In the genomic region with DNA sequence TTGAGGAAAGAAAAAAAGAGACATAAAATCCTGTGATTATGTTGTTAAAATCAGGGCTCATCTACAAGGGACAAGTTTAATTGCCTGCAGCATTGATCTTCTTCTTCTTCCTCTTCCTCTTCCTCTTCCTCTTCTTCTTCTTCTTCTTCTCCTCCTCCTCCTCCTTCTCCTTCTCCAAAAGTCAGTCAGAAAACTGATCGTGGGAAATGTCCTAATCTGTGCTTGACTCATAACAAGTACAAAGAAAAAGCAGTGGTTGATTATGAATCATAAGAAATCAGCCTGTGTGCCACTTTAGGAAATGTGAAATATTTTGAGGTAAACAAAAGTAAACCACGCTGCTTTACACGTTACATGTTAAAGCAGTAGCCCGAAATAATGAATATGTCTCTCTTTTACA, we compare ENCODE assay signal across 12 cellular contexts. TPM values are rescaled to one million over a fixed set of nuclear protein-coding genes. Genes with fewer than 3 reads are reported as not detected.
DNase-seq lines count a peak whose midpoint lies in the region; ATAC-seq, FAIRE-seq and TF ChIP-seq lines count a peak whose summit lies in the region.
"Had no signal": no experiment of that assay in that cellular context is flagged by ENCODE, and none has a peak within 500 bp of the region (broad histone marks: within the 10 kb centered on the region; RNA-seq: fewer than 3 reads in every experiment).

No MANE protein-coding gene starts in this region.

- SMC1A ChIA-PET in GM12878 (lab: Charles Lee; ENCODE audit: uncharacterized antibody, unreplicated experiment): interaction anchor here (0.6 to 6.7 kb wide), 13 partner anchors 10 to 99 kb away, joined by 3 to 126 read pairs (median 17); a partner anchor contains a TSS

- H3K9me3 ChIP-seq in BLaER1 treated with 17β-estradiol and CSF1 and Interleukin-3, amounts not matched to agents 10 nM and 100 nM (replicated peaks in 1 of 11): no peaks in the 10 kb centered on the region
- no peaks in the 10 kb centered on the region for H3K9me3 ChIP-seq in GM12878 (replicated peaks; ENCODE audit: control insufficient read depth, insufficient read depth, low read length)
- H3K9me3 ChIP-seq in HAP-1: no peaks in the 10 kb centered on the region

- no peaks in the 10 kb centered on the region for H3K36me3 ChIP-seq in BLaER1 treated with 17β-estradiol and CSF1 and Interleukin-3, amounts not matched to agents 10 nM and 100 nM
- no peaks in the 10 kb centered on the region for H3K36me3 ChIP-seq in GM12878 (ENCODE audit: control insufficient read depth in 2 of 2, insufficient read depth in 2 of 2, low read length in 1 of 2)
- H3K36me3 ChIP-seq in HAP-1 (replicated peaks): no peaks in the 10 kb centered on the region
- H3K36me3 ChIP-seq: neural progenitor cell had no signal

- no peak for TF ChIP-seq EP300 in GM12878 (IDR thresholded peaks at IDR 0.05; ENCODE audit: borderline replicate concordance in 1 of 2, control insufficient read depth in 1 of 2, low read depth in 2 of 2, low read length in 2 of 2)

- H3K27me3 Mint-ChIP-seq in immature natural killer cell (ENCODE audit: low read depth in 3 of 3): peaks cover 0 to 7% (median 5%) of the 10 kb centered on the region in 3 donors
- H3K27me3 Mint-ChIP-seq in activated CD4-positive, alpha-beta memory T cell treated with anti-CD3 and anti-CD28 coated beads for 36 hours: peaks cover 2% of the 10 kb centered on the region

- intact Hi-C loops in GM12878 (cut with micrococcal nuclease; ENCODE audit: unreplicated experiment): loop anchor here (5.0 kb wide), 1 partner anchor 90 kb away; no protein-coding TSS in a partner anchor
- intact Hi-C loops in activated CD4-positive, alpha-beta memory T cell treated with anti-CD3 and anti-CD28 coated beads for 36 hours (cut with micrococcal nuclease): no loop called here

- no peak for ATAC-seq in GM12878
- no peak for ATAC-seq in HG03159 (IDR thresholded peaks at IDR 0.05; ENCODE audit: unreplicated experiment)
- no peak for ATAC-seq in GM21423 (IDR thresholded peaks at IDR 0.05; ENCODE audit: unreplicated experiment)

- peak overlapping the region in 7 of 11 experiments; percentile 11 to 70 (median 43); a peak in 12 of 22 replicates for H3K4me2 ChIP-seq in BLaER1 treated with 17β-estradiol and CSF1 and Interleukin-3, amounts not matched to agents 10 nM and 100 nM
- no peak overlapping the region for H3K4me2 ChIP-seq in GM12878 (ENCODE audit: control insufficient read depth, insufficient read depth)
- H3K4me2 ChIP-seq: neural progenitor cell had no signal

- RAD21 ChIA-PET in GM12878 (lab: Charles Lee; ENCODE audit: unreplicated experiment): interaction anchor here (1.9 to 5.4 kb wide), 5 partner anchors 11 to 360 kb away, joined by 7 to 84 read pairs (median 11); a partner anchor contains a TSS

- FAIRE-seq in GM12878 (lab: Jason Lieb, UNC): no peak

- H3K9ac ChIP-seq in BLaER1 treated with 17β-estradiol and CSF1 and Interleukin-3, amounts not matched to agents 10 nM and 100 nM: no peak overlapping the region
- no peak overlapping the region for H3K9ac ChIP-seq in GM12878 (ENCODE audit: control insufficient read depth, insufficient read depth, low read length)
- H3K9ac ChIP-seq: neural progenitor cell had no signal

- POLR2A ChIA-PET in GM12878 (lab: Charles Lee): interaction anchor here (0.7 to 5.3 kb wide), 6 partner anchors 12 to 107 kb away, joined by 3 to 36 read pairs (median 4); a partner anchor contains a TSS
- POLR2A ChIA-PET in activated CD4-positive, alpha-beta memory T cell treated with anti-CD3 and anti-CD28 coated beads for 36 hours (lab: Charles Lee): no interaction called here

- peak overlapping the region; percentile 2 for H2AFZ ChIP-seq in GM12878 (ENCODE audit: control insufficient read depth, low read depth, low read length)
- H2AFZ ChIP-seq: neural progenitor cell had no signal

- peaks cover 7 to 45% (median 23%) of the 10 kb centered on the region in 10 experiments; a peak in 19 of 20 replicates for H3K4me1 ChIP-seq in BLaER1 treated with 17β-estradiol and CSF1 and Interleukin-3, amounts not matched to agents 10 nM and 100 nM
- peaks cover 17% of the 10 kb centered on the region for H3K4me1 ChIP-seq in GM12878 (ENCODE audit: control insufficient read depth, insufficient read depth, low read length)
- H3K4me1 ChIP-seq in HAP-1: peaks cover 13% of the 10 kb centered on the region

- CTCF ChIA-PET in GM12878 (lab: Yijun Ruan, JAX): interaction anchor here (0.5 to 5.2 kb wide), 10 partner anchors 8 to 357 kb away, joined by 3 to 79 read pairs (median 4); a partner anchor contains a TSS
- CTCF ChIA-PET in activated CD4-positive, alpha-beta memory T cell treated with anti-CD3 and anti-CD28 coated beads for 36 hours (lab: Charles Lee): interaction anchor here (0.8 kb wide), 1 partner anchor 19 kb away, joined by 4 read pairs; a partner anchor contains a TSS

- peaks cover 0 to 1% (median 0%) of the 10 kb centered on the region in 6 donors for H3K9me3 Mint-ChIP-seq in immature natural killer cell
- no peaks in the 10 kb centered on the region for H3K9me3 Mint-ChIP-seq in activated CD4-positive, alpha-beta memory T cell treated with anti-CD3 and anti-CD28 coated beads for 36 hours
- H3K9me3 Mint-ChIP-seq: neural progenitor cell had no signal

- H3K4me3 Mint-ChIP-seq in immature natural killer cell: peak overlapping the region in 2 of 5 donors; percentile 1 to 54
- no peak overlapping the region for H3K4me3 Mint-ChIP-seq in activated CD4-positive, alpha-beta memory T cell treated with anti-CD3 and anti-CD28 coated beads for 36 hours
- H3K4me3 Mint-ChIP-seq: neural progenitor cell had no signal

- peak overlapping the region in 4 of 6 donors; percentile 6 to 88 (median 66) for H3K27ac Mint-ChIP-seq in immature natural killer cell
- no peak overlapping the region for H3K27ac Mint-ChIP-seq in activated CD4-positive, alpha-beta memory T cell treated with anti-CD3 and anti-CD28 coated beads for 36 hours
- H3K27ac Mint-ChIP-seq: neural progenitor cell had no signal

- H3K4me3 ChIP-seq in BLaER1 treated with 17β-estradiol and CSF1 and Interleukin-3, amounts not matched to agents 10 nM and 100 nM: no peak overlapping the region
- H3K4me3 ChIP-seq in GM12878 (no peak overlapping the region), HAP-1 (no peak overlapping the region)
- H3K4me3 ChIP-seq: neural progenitor cell had no signal

- in situ Hi-C loops in GM12878 (cut with MboI) (no loop called here), HAP-1 (cut with MboI; ENCODE audit: low sequenced_read_pairs) (no loop called here)

- no peak for TF ChIP-seq RAD21 in GM12878 (IDR thresholded peaks at IDR 0.05; ENCODE audit: insufficient read depth, low read depth, low read length)

- H4K20me1 ChIP-seq in BLaER1 treated with 17β-estradiol and CSF1 and Interleukin-3, amounts not matched to agents 10 nM and 100 nM: no peaks in the 10 kb centered on the region
- no peaks in the 10 kb centered on the region for H4K20me1 ChIP-seq in GM12878 (ENCODE audit: control insufficient read depth, insufficient read depth)

- peaks cover 0 to 5% (median 0%) of the 10 kb centered on the region in 11 experiments; a peak in 1 of 22 replicates for H3K27me3 ChIP-seq in BLaER1 treated with 17β-estradiol and CSF1 and Interleukin-3, amounts not matched to agents 10 nM and 100 nM
- H3K27me3 ChIP-seq in GM12878 (replicated peaks in 1 of 2; ENCODE audit: control insufficient read depth in 2 of 2, insufficient read depth in 2 of 2, low read length in 1 of 2) (no peaks in the 10 kb centered on the region), HAP-1 (ENCODE audit: low read depth) (no peaks in the 10 kb centered on the region; the same call in 1 of the 2 replicates)

- DNase-seq in LHCN-M2 (ENCODE audit: low read depth): peak; percentile 79
- DNase-seq in GM12878 (ENCODE audit: low read depth, low spot score): no peak
- no peak for DNase-seq in immature natural killer cell
- no peak for DNase-seq in activated CD4-positive, alpha-beta memory T cell treated with anti-CD3 and anti-CD28 coated beads for 36 hours
- DNase-seq in HAP-1 (ENCODE audit: low spot score in 2 of 2): no peak
- DNase-seq: NCI-H2029 treated with DMSO at 0.1 percent for 48 hours; stimulated activated CD4-positive, alpha-beta T cell treated with anti-CD3 and anti-CD28 coated beads, Interleukin-12 subunit alpha, Interleukin-12 subunit beta, amount 100 ng/mL, for 4 hours; stimulated activated CD8-positive, alpha-beta memory T cell treated with anti-CD3 and anti-CD28 coated beads, Interleukin-4, amount 100 ng/mL, for 48 hours had no signal

- BruUV-seq in GM12878 (replicated peaks; lab: Mats Ljungman, UMichigan): no TSS peak

- no peak for TF ChIP-seq CTCF in GM12878 (IDR thresholded peaks at IDR 0.05 in 2 of 3, conservative IDR thresholded peaks at IDR 0.05 in 1 of 3; ENCODE audit: control insufficient read depth in 2 of 3, extremely low read depth in 1 of 3, insufficient read depth in 1 of 3, low read depth in 3 of 3, low read length in 3 of 3)

- peaks cover 12% of the 10 kb centered on the region for H3K79me2 ChIP-seq in GM12878 (ENCODE audit: control insufficient read depth, insufficient read depth, low read length)

- TF ChIP-seq POLR2A in GM12878 (IDR thresholded peaks at IDR 0.05; ENCODE audit: low read depth, low read length): no peak

- H3K36me3 Mint-ChIP-seq in immature natural killer cell: no peaks in the 10 kb centered on the region
- H3K36me3 Mint-ChIP-seq in activated CD4-positive, alpha-beta memory T cell treated with anti-CD3 and anti-CD28 coated beads for 36 hours: no peaks in the 10 kb centered on the region
- H3K36me3 Mint-ChIP-seq: neural progenitor cell had no signal

- peak overlapping the region in 3 of 11 experiments; percentile 27 to 37 (median 30); a peak in 4 of 22 replicates for H3K27ac ChIP-seq in BLaER1 treated with 17β-estradiol and CSF1 and Interleukin-3, amounts not matched to agents 10 nM and 100 nM
- H3K27ac ChIP-seq in GM12878 (ENCODE audit: control insufficient read depth, insufficient read depth): no peak overlapping the region
- H3K27ac ChIP-seq: neural progenitor cell had no signal

- H3K4me1 Mint-ChIP-seq in immature natural killer cell: peaks cover 24 to 36% of the 10 kb centered on the region in 2 donors
- peaks cover 20% of the 10 kb centered on the region for H3K4me1 Mint-ChIP-seq in activated CD4-positive, alpha-beta memory T cell treated with anti-CD3 and anti-CD28 coated beads for 36 hours (ENCODE audit: low read depth)

- 1% methylated on average over 4 of the region's 4 CpGs for WGBS in GM12878 (ENCODE audit: insufficient coverage, insufficient replicate concordance, low lambda C conversion rate, missing lambda C conversion rate)

RNA-seq across cellular contexts. Expression of a gene that starts 2.7 kb away (rescaled TPM):
- 36.3 and 39.4 TPM in 2 replicates for total RNA-seq in LHCN-M2 (2014; rRNA removed)
- polyA plus RNA-seq in LHCN-M2 (2012): 17.1 TPM
- total RNA-seq in GM12878 (2013; cell fraction: nucleolus; rRNA removed): 101 and 123 TPM in 2 replicates
- total RNA-seq in GM12878 (2014; rRNA removed): 16.5 and 20.3 TPM in 2 replicates
- 20.7 and 20.8 TPM in 2 replicates for total RNA-seq in GM12878 (2014; rRNA removed; fragmentation: Illumina TruSeq; extraction: Trizol)
- total RNA-seq in GM12878 (2021): 30.0 and 31.7 TPM in 2 replicates
- polyA plus RNA-seq in GM12878 (2011; ENCODE audit: low read depth): 5.5 TPM
- 50.3 and 60.3 TPM in 2 replicates for polyA plus RNA-seq in GM12878 (2011; rRNA removed)
- 18.1 and 22.6 TPM in 2 replicates for polyA plus RNA-seq in GM12878 (2011; cell fraction: cytosol; rRNA removed)
- polyA plus RNA-seq in GM12878 (2011; cell fraction: nucleus; rRNA removed): 42.1 and 55.4 TPM in 2 replicates
- polyA plus RNA-seq in GM12878 (2012): 10.5 and 10.7 TPM in 2 replicates
- 18.7 and 19.8 TPM in 2 replicates for polyA plus RNA-seq in GM12878 (2014; fragmentation: Illumina TruSeq; extraction: Trizol)
- polyA plus RNA-seq in GM12878 (2014; fragmentation: Nextera tagmentation; extraction: Ambion mirVana): 10 to 100 TPM; 10.2 to 18.0 TPM
- 9.4 and 11.2 TPM in 2 replicates for polyA plus RNA-seq in GM12878 (2014; rRNA removed)
- polyA plus RNA-seq in GM12878 (2016; fragmentation: Nextera tagmentation; extraction: Ambion mirVana): 10 to 100 TPM; 19.4 to 25.6 TPM
- 97.4 and 201 TPM in 2 replicates for polyA minus RNA-seq in GM12878 (2011; rRNA and poly(A)+ RNA removed)
- 18.3 and 21.1 TPM in 2 replicates for polyA minus RNA-seq in GM12878 (2011; cell fraction: cytosol; rRNA and poly(A)+ RNA removed)
- polyA minus RNA-seq in GM12878 (2011; cell fraction: nucleus; rRNA and poly(A)+ RNA removed): 67.3 and 81.0 TPM in 2 replicates
- 10 to 100 TPM; 13.5 to 23.9 (median 16.8) TPM for polyA plus RNA-seq in immature natural killer cell
- 1 to 10 TPM; 2.8 to 3.0 TPM for total RNA-seq in activated CD4-positive, alpha-beta memory T cell treated with anti-CD3 and anti-CD28 coated beads for 36 hours

RNA-seq across cellular contexts. Expression of a gene that starts 18.8 kb away (rescaled TPM):
- total RNA-seq in LHCN-M2 (2014; rRNA removed) (53.9 and 62.1 TPM in 2 replicates), GM12878 (2014; rRNA removed) (36.3 and 47.2 TPM in 2 replicates), GM12878 (2014; rRNA removed; fragmentation: Illumina TruSeq; extraction: Trizol) (36.4 and 38.5 TPM in 2 replicates), GM12878 (2021) (36.5 and 36.8 TPM in 2 replicates)
- polyA plus RNA-seq in LHCN-M2 (2012): 20.3 TPM
- total RNA-seq in GM12878 (2013; cell fraction: nucleolus; rRNA removed): 9.2 and 9.9 TPM in 2 replicates
- 12.9 TPM for polyA plus RNA-seq in GM12878 (2011; ENCODE audit: low read depth)
- polyA plus RNA-seq in GM12878 (2011; rRNA removed) (58.3 and 104 TPM in 2 replicates), GM12878 (2014; fragmentation: Illumina TruSeq; extraction: Trizol) (28.6 and 31.8 TPM in 2 replicates), GM12878 (2014; fragmentation: Nextera tagmentation; extraction: Ambion mirVana) (100 to 1,000 TPM; 126 to 152 TPM), GM12878 (2014; rRNA removed) (23.2 and 27.6 TPM in 2 replicates), GM12878 (2016; fragmentation: Nextera tagmentation; extraction: Ambion mirVana) (100 to 1,000 TPM; 142 to 156 TPM), immature natural killer cell (100 to 1,000 TPM in 1 of 3 donors, 10 to 100 TPM in 2; 53.8 to 106 (median 63.8) TPM)
- polyA plus RNA-seq in GM12878 (2011; cell fraction: cytosol; rRNA removed): 14.0 and 14.9 TPM in 2 replicates
- 12.7 and 14.0 TPM in 2 replicates for polyA plus RNA-seq in GM12878 (2011; cell fraction: nucleus; rRNA removed)
- polyA plus RNA-seq in GM12878 (2012): 22.9 and 23.4 TPM in 2 replicates
- polyA minus RNA-seq in GM12878 (2011; rRNA and poly(A)+ RNA removed): 8.6 and 12.0 TPM in 2 replicates
- polyA minus RNA-seq in GM12878 (2011; cell fraction: cytosol; rRNA and poly(A)+ RNA removed): 6.0 and 8.0 TPM in 2 replicates
- 7.1 and 7.5 TPM in 2 replicates for polyA minus RNA-seq in GM12878 (2011; cell fraction: nucleus; rRNA and poly(A)+ RNA removed)
- total RNA-seq in activated CD4-positive, alpha-beta memory T cell treated with anti-CD3 and anti-CD28 coated beads for 36 hours: 10 to 100 TPM; 27.5 to 27.9 TPM
